Comparison of ENCODE assay signal across 18 cellular contexts in genomic region chr19:2609389-2610116, GRCh38.
A peak's percentile ranks its signal among the peaks of the same experiment; 100 is the strongest.
DNase-seq lines count a peak whose midpoint lies in the region; ATAC-seq, FAIRE-seq and TF ChIP-seq lines count a peak whose summit lies in the region.
"Had no signal": no experiment of that assay in that cellular context is flagged by ENCODE, and none has a peak within 500 bp of the region (broad histone marks: within the 10 kb centered on the region; RNA-seq: fewer than 3 reads in every experiment).

No MANE protein-coding gene starts in this region.

- H3K18ac ChIP-seq in IMR-90 (ENCODE audit: low read depth, low read length) = no peak overlapping the region

- H3K4me1 Mint-ChIP-seq in activated T-cell treated with anti-CD3 and anti-CD28 coated beads, Interleukin-2, amount 50 U/mL, for 24 hours (ENCODE audit: low read depth) = peaks cover 63% of the 10 kb centered on the region
- H3K4me1 Mint-ChIP-seq in astrocyte (ENCODE audit: low read depth, unreplicated experiment) = peaks cover 18% of the 10 kb centered on the region

- H3K9me3 ChIP-seq in IMR-90 (ENCODE audit: control insufficient read depth, insufficient read depth, low read length) = 0 out of 2 replicates have a peak, but pooled peaks cover 1% of the 10 kb centered on the region
- H3K9me3 ChIP-seq in astrocyte (ENCODE audit: insufficient read depth, low read depth, low read length) = peaks cover 2% of the 10 kb centered on the region
- H3K9me3 ChIP-seq in HAP-1 = 0 out of 2 replicates have a peak, but pooled peaks cover 1% of the 10 kb centered on the region

- H3K4me3 Mint-ChIP-seq in activated T-cell treated with anti-CD3 and anti-CD28 coated beads, Interleukin-2, amount 50 U/mL, for 24 hours = no peak overlapping the region
- no peak overlapping the region for H3K4me3 Mint-ChIP-seq in astrocyte (ENCODE audit: unreplicated experiment)

- no peaks in the 10 kb centered on the region for H4K20me1 ChIP-seq in IMR-90 (ENCODE audit: insufficient read depth, low read length)
- H4K20me1 ChIP-seq in astrocyte (ENCODE audit: insufficient read depth, low read length) = no peaks in the 10 kb centered on the region

- H3K9me1 ChIP-seq in IMR-90 (ENCODE audit: insufficient read depth, low read length) = no peaks in the 10 kb centered on the region

- H3K27ac Mint-ChIP-seq in activated T-cell treated with anti-CD3 and anti-CD28 coated beads, Interleukin-2, amount 50 U/mL, for 24 hours = no peak overlapping the region
- H3K27ac Mint-ChIP-seq in astrocyte (ENCODE audit: unreplicated experiment) = peak overlapping the region; percentile 84

- peaks cover 0 to 3% of the 10 kb centered on the region in 2 experiments; a peak in 1 of 4 replicates for H3K79me1 ChIP-seq in IMR-90 (ENCODE audit: low read depth in 1 of 2, low read length in 2 of 2)

- no peak overlapping the region for H3K56ac ChIP-seq in IMR-90 (ENCODE audit: extremely low read depth, insufficient read depth, low read length)

- H2AK9ac ChIP-seq in IMR-90 (replicated peaks; ENCODE audit: low read depth, low read length, poor library complexity) = peak overlapping the region; percentile 55

- H3K36me3 Mint-ChIP-seq in activated T-cell treated with anti-CD3 and anti-CD28 coated beads, Interleukin-2, amount 50 U/mL, for 24 hours (ENCODE audit: low read depth) = no peaks in the 10 kb centered on the region
- H3K36me3 Mint-ChIP-seq in astrocyte (ENCODE audit: low read depth, unreplicated experiment) = peaks cover 4% of the 10 kb centered on the region

- TF ChIP-seq CTCF in IMR-90 (conservative IDR thresholded peaks at IDR 0.05; ENCODE audit: low read depth, low read length) (no peak), astrocyte (IDR thresholded peaks at IDR 0.05; ENCODE audit: insufficient read depth, low read depth, low read length) (no peak)

- WGBS in IMR-90 (ENCODE audit: extremely low coverage in 2 of 2, insufficient read length in 1 of 2), 2 experiments = 70% methylated on average over 7 of the region's 20 CpGs; no CpG with 5 or more reads in 1 of the 2 experiments

- H3K14ac ChIP-seq in IMR-90 (replicated peaks; ENCODE audit: low read depth, low read length) = no peak overlapping the region

- H3K4me3 ChIP-seq in IMR-90 (ENCODE audit: insufficient read depth, low read depth, low read length) (no peak overlapping the region), astrocyte (ENCODE audit: insufficient read depth, low read depth, low read length) (no peak overlapping the region), HAP-1 (no peak overlapping the region)
- H3K4me3 ChIP-seq: tibial nerve had no signal

- H2AFZ ChIP-seq in IMR-90 (replicated peaks; ENCODE audit: low read length, poor library complexity) = no peak overlapping the region
- H2AFZ ChIP-seq in astrocyte (ENCODE audit: low read depth, low read length) = no peak overlapping the region

- POLR2A ChIA-PET in IMR-90 (lab: Charles Lee; ENCODE audit: unreplicated experiment) = interaction anchor here (1.4 kb wide), 1 partner anchor 133 kb away, joined by 6 read pairs; the partner anchor contains the start of gene GADD45B

- peaks cover 8% of the 10 kb centered on the region for H3K27me3 ChIP-seq in IMR-90 (ENCODE audit: control insufficient read depth, insufficient read depth, low read length)
- H3K27me3 ChIP-seq in astrocyte (ENCODE audit: insufficient read depth, low read length) = no peaks in the 10 kb centered on the region
- H3K27me3 ChIP-seq in HAP-1 (ENCODE audit: low read depth) = no peaks in the 10 kb centered on the region
- H3K27me3 ChIP-seq: foreskin keratinocyte had no signal

- TF ChIP-seq RAD21 in IMR-90 (IDR thresholded peaks at IDR 0.05; ENCODE audit: low read length) = no peak

- peak; percentile 33 for DNase-seq in activated T-cell treated with anti-CD3 and anti-CD28 coated beads, Interleukin-2, amount 50 U/mL, for 24 hours
- DNase-seq in activated T-cell treated with anti-CD3 and anti-CD28 coated beads, Interleukin-2, amount 50 U/mL, for 48 hours = no peak
- DNase-seq in IMR-90 (no peak), astrocyte (ENCODE audit: low read depth) (no peak), sciatic nerve (ENCODE audit: low spot score) (peak; percentile 49), HAP-1 (ENCODE audit: low spot score in 2 of 2) (no peak), COLO668 (lab: John Stamatoyannopoulos, UW; ENCODE audit: unreplicated experiment) (no peak)
- DNase-seq: activated CD8-positive, alpha-beta memory T cell treated with anti-CD3 and anti-CD28 coated beads, Interleukin-2, amount 50 U/mL, for 48 hours; DMS53; effector CD4-positive, alpha-beta T cell; foreskin keratinocyte; islet precursor cell; NCI-H1105 treated with DMSO at 0.1 percent for 48 hours; NCI-H446 treated with DMSO at 0.1 percent for 48 hours; SHP77 had no signal

- intact Hi-C loops in IMR-90 (cut with micrococcal nuclease) = loop anchor here (5.0 kb wide), 2 partner anchors 282 to 372 kb away; partner anchors contain the start of genes LSM7, PLEKHJ1, SF3A2 and SPPL2B
- intact Hi-C loops in sciatic nerve (cut with DNase I) = loop anchor here (5.0 kb wide), 1 partner anchor 137 kb away; no protein-coding TSS in a partner anchor

- H3K27me3 Mint-ChIP-seq in activated T-cell treated with anti-CD3 and anti-CD28 coated beads, Interleukin-2, amount 50 U/mL, for 24 hours = peaks cover 9% of the 10 kb centered on the region
- H3K27me3 Mint-ChIP-seq in astrocyte (ENCODE audit: low read depth, unreplicated experiment) = peaks cover 2% of the 10 kb centered on the region

- no peak overlapping the region for H2BK5ac ChIP-seq in IMR-90 (ENCODE audit: low read depth, low read length, poor library complexity, severe bottlenecking)

- in situ Hi-C loops in IMR-90 (cut with MboI; ENCODE audit: low sequenced_read_pairs) (loop anchor here (5.0 to 10.0 kb wide), 2 partner anchors 137 to 335 kb away; no protein-coding TSS in a partner anchor), HAP-1 (cut with MboI; ENCODE audit: low sequenced_read_pairs) (loop anchor here (5.0 kb wide), 1 partner anchor 132 kb away; the partner anchor contains the start of gene GADD45B)

- no peak overlapping the region for H3K27ac ChIP-seq in IMR-90 (ENCODE audit: insufficient read depth, low read length)
- no peak overlapping the region for H3K27ac ChIP-seq in astrocyte (ENCODE audit: low read depth, low read length)
- H3K27ac ChIP-seq: foreskin keratinocyte, tibial nerve had no signal

- no TSS peak for BruUV-seq in IMR-90 (replicated peaks; lab: Mats Ljungman, UMichigan)

- TF ChIP-seq POLR2A in IMR-90 (IDR thresholded peaks at IDR 0.05; ENCODE audit: low read depth, low read length) = no peak

- no peak overlapping the region for H2BK120ac ChIP-seq in IMR-90 (ENCODE audit: low read depth, low read length)

- H3K23ac ChIP-seq in IMR-90 (ENCODE audit: low read depth, low read length) = no peak overlapping the region

- H3K9ac ChIP-seq in IMR-90 (ENCODE audit: low read depth, low read length) (no peak overlapping the region), astrocyte (ENCODE audit: low read length) (no peak overlapping the region)

- H3K36me3 ChIP-seq in IMR-90 (ENCODE audit: control insufficient read depth, insufficient read depth, low read length) (no peaks in the 10 kb centered on the region), astrocyte (ENCODE audit: insufficient read depth, low read length) (no peaks in the 10 kb centered on the region), HAP-1 (replicated peaks) (no peaks in the 10 kb centered on the region)
- H3K36me3 ChIP-seq: tibial nerve had no signal

- H3K4ac ChIP-seq in IMR-90 (ENCODE audit: low read depth, low read length) = no peak overlapping the region

- CTCF ChIA-PET in IMR-90 (lab: Yijun Ruan, JAX) = no interaction called here

- H3K4me2 ChIP-seq in IMR-90 (ENCODE audit: low read depth, low read length) (no peak overlapping the region), astrocyte (ENCODE audit: low read length) (no peak overlapping the region)

- H3K9me3 Mint-ChIP-seq in activated T-cell treated with anti-CD3 and anti-CD28 coated beads, Interleukin-2, amount 50 U/mL, for 24 hours = no peaks in the 10 kb centered on the region
- peaks cover 14% of the 10 kb centered on the region for H3K9me3 Mint-ChIP-seq in astrocyte (ENCODE audit: unreplicated experiment)

- ATAC-seq in IMR-90 (ENCODE audit: low read depth) (no peak), sciatic nerve (no peak), SK-N-SH treated with all-trans-retinoic acid at 6 μM for 48 hours (no peak)
- ATAC-seq: foreskin keratinocyte had no signal

- dilution Hi-C loops in IMR-90 (cut with HindIII; ENCODE audit: low sequenced_read_pairs, unreplicated experiment) = no loop called here

- H4K5ac ChIP-seq in IMR-90 (ENCODE audit: low read depth, low read length) = no peak overlapping the region

- H4K8ac ChIP-seq in IMR-90 (ENCODE audit: low read depth in 2 of 2, low read length in 2 of 2) = no peak overlapping the region

- no peak overlapping the region for H2AK5ac ChIP-seq in IMR-90 (ENCODE audit: low read depth, low read length)

- no peak for FAIRE-seq in astrocyte (lab: Jason Lieb, UNC)
- FAIRE-seq: HTR-8/SVneo had no signal

- H2BK20ac ChIP-seq in IMR-90 (ENCODE audit: low read depth, low read length) = no peak overlapping the region

- H3K4me1 ChIP-seq in IMR-90 (ENCODE audit: control insufficient read depth, insufficient read depth, low read length) (no peaks in the 10 kb centered on the region), astrocyte (ENCODE audit: insufficient read depth, low read length) (peaks cover 3% of the 10 kb centered on the region), HAP-1 (0 out of 2 replicates have a peak, but pooled peaks cover 2% of the 10 kb centered on the region)
- H3K4me1 ChIP-seq: foreskin keratinocyte had no signal

- peak overlapping the region; percentile 27; the same call in 1 of the 3 replicates for H2BK15ac ChIP-seq in IMR-90 (ENCODE audit: low read depth, low read length)

- no peaks in the 10 kb centered on the region for H3K79me2 ChIP-seq in astrocyte (ENCODE audit: insufficient read depth, low read length)

- no peak overlapping the region for H4K91ac ChIP-seq in IMR-90 (ENCODE audit: insufficient read depth, low read depth, low read length)

TF ChIP-seq in IMR-90, 13 proteins besides CTCF, POLR2A, EP300 and RAD21 (continues in another document):
- TF ChIP-seq BHLHE40 (IDR thresholded peaks at IDR 0.05; ENCODE audit: low read depth, low read length) = no peak

TF ChIP-seq in SK-N-SH treated with all-trans-retinoic acid at 6 μM for 48 hours, 23 proteins besides CTCF, POLR2A, EP300 and RAD21 (continues in another document):
- TF ChIP-seq ZFP3 (CRISPR knock-in tag; IDR thresholded peaks at IDR 0.05) = no peak
- no peak for TF ChIP-seq ISL1 (CRISPR knock-in tag; IDR thresholded peaks at IDR 0.05)
- no peak for TF ChIP-seq ESRRG (CRISPR knock-in tag; IDR thresholded peaks at IDR 0.05)
- no peak for TF ChIP-seq ZNF8 (CRISPR knock-in tag; IDR thresholded peaks at IDR 0.05)
- TF ChIP-seq CSDC2 (CRISPR knock-in tag; IDR thresholded peaks at IDR 0.05) = no peak

Comparison
In these comparisons a context has a peak if more than half of its experiments do, and no peak if none do; other contexts are left out.
1. DNase-seq: peak in activated T-cell treated with anti-CD3 and anti-CD28 coated beads, Interleukin-2, amount 50 U/mL, for 24 hours (single experiment) and sciatic nerve (single experiment); none in activated T-cell treated with anti-CD3 and anti-CD28 coated beads, Interleukin-2, amount 50 U/mL, for 48 hours (0 of 2), IMR-90 (single experiment), astrocyte (single experiment), HAP-1 (0 of 2) and COLO668 (single experiment).